In genomic region chr11:71446942-71447688, GRCh38 we compare ENCODE assay signal across 8 cellular contexts. TPM values are rescaled to one million over a fixed set of nuclear protein-coding genes. Genes with fewer than 3 reads are reported as not detected.
DNase-seq lines count a peak whose midpoint lies in the region; ATAC-seq, FAIRE-seq and TF ChIP-seq lines count a peak whose summit lies in the region.

No MANE protein-coding gene starts in this region.

- TF ChIP-seq EP300 in K562 (IDR thresholded peaks at IDR 0.05; ENCODE audit: low read length): no peak

- H3K27ac ChIP-seq in MM.1S (ENCODE audit: low read length) (no peak overlapping the region), K562 (ENCODE audit: extremely low read depth, low read depth, low read length) (peak overlapping the region; percentile 79), layer of hippocampus (ENCODE audit: low read depth, low read length) (peak overlapping the region; percentile 91), subcutaneous abdominal adipose tissue (ENCODE audit: low read depth, low read length) (peak overlapping the region; percentile 60), aorta (ENCODE audit: low read depth in 1 of 2, low read length in 2 of 2) (no peak overlapping the region)

- BruUV-seq in K562 (replicated peaks; lab: Mats Ljungman, UMichigan): TSS peak; percentile 62

- H3K79me2 ChIP-seq in MM.1S (ENCODE audit: low read length): peaks cover 14% of the 10 kb centered on the region
- H3K79me2 ChIP-seq in K562 (ENCODE audit: control insufficient read depth, insufficient read depth, low read length): peaks cover 69% of the 10 kb centered on the region

- H2AFZ ChIP-seq in MM.1S (ENCODE audit: low read length): peak overlapping the region; percentile 78
- no peak overlapping the region for H2AFZ ChIP-seq in K562 (ENCODE audit: low read depth, low read length)

- intact Hi-C loops in K562 (cut with micrococcal nuclease) (loop anchor here (10.0 kb wide), 1 partner anchor 88 kb away; the partner anchor contains the start of gene KRTAP5-8), aorta (cut with DNase I) (no loop called here)

- H3F3A ChIP-seq in MM.1S (ENCODE audit: insufficient read depth, low read length): peaks cover 3% of the 10 kb centered on the region; the same call in 1 of the 2 replicates

- in situ Hi-C loops in K562 (cut with MboI): no loop called here

- CTCF ChIA-PET in K562 (lab: Yijun Ruan, JAX; ENCODE audit: low intra/inter-chr PET ratio) (no interaction called here), GM10248 (lab: Yijun Ruan, JAX) (interaction anchor here (1.1 to 2.7 kb wide), 3 partner anchors 10 to 129 kb away, joined by 3 to 9 read pairs (median 4); no protein-coding TSS in a partner anchor)

- H3K9ac ChIP-seq in MM.1S (ENCODE audit: low read length): peak overlapping the region; percentile 80; the same call in 1 of the 2 replicates
- H3K9ac ChIP-seq in K562 (ENCODE audit: insufficient read depth in 1 of 2, low read depth in 2 of 2, low read length in 2 of 2): peak overlapping the region; percentile 60 to 96
- H3K9ac ChIP-seq in subcutaneous abdominal adipose tissue (ENCODE audit: low read length in 5 of 5): peak overlapping the region in 2 of 5 donors; percentile 20 to 66

- POLR2A ChIA-PET in K562 (lab: Yijun Ruan, JAX): interaction anchor here (2.3 to 3.2 kb wide), 2 partner anchors 10 to 14 kb away, joined by 12 to 26 read pairs; no protein-coding TSS in a partner anchor
- POLR2A ChIA-PET in GM10248 (lab: Yijun Ruan, JAX): no interaction called here

- H3K36me3 ChIP-seq in MM.1S (replicated peaks; ENCODE audit: insufficient read depth, low read length) (no peaks in the 10 kb centered on the region), K562 (ENCODE audit: control insufficient read depth, insufficient read depth, low read length) (peaks cover 57% of the 10 kb centered on the region), subcutaneous abdominal adipose tissue (ENCODE audit: control insufficient read depth in 5 of 5, insufficient read depth in 5 of 5, low read length in 5 of 5) (peaks cover 0 to 21% (median 15%) of the 10 kb centered on the region in 5 donors), aorta (ENCODE audit: control insufficient read depth in 1 of 2, insufficient read depth in 2 of 2, low read length in 1 of 2) (peaks cover 0 to 2% of the 10 kb centered on the region in 2 donors)

- H3K4me3 ChIP-seq in MM.1S (ENCODE audit: low read length) (peak overlapping the region; percentile 97), K562 (peak overlapping the region; percentile 67), subcutaneous abdominal adipose tissue (ENCODE audit: low read depth in 1 of 5, low read length in 5 of 5) (peak overlapping the region in 3 of 5 donors; percentile 73 to 90 (median 89)), aorta (ENCODE audit: low read length in 2 of 2) (no peak overlapping the region)

- WGBS in K562 (ENCODE audit: insufficient coverage, low coverage, missing lambda C conversion rate): 28% methylated on average over 9 of the region's 9 CpGs
- WGBS in aorta, 2 donors: 35 to 37% methylated on average over 9 of the region's 9 CpGs

- H3K9me1 ChIP-seq in K562 (ENCODE audit: control insufficient read depth, insufficient read depth, low read length): peaks cover 3% of the 10 kb centered on the region

- H3K9me2 ChIP-seq in MM.1S (replicated peaks; ENCODE audit: insufficient read depth, low read length): no peaks in the 10 kb centered on the region

- TF ChIP-seq CTCF in MM.1S (IDR thresholded peaks at IDR 0.05; ENCODE audit: low read length) (no peak), K562 (IDR thresholded peaks at IDR 0.05 in 2 of 3, conservative IDR thresholded peaks at IDR 0.05 in 1 of 3; ENCODE audit: insufficient read depth in 2 of 3, low read depth in 1 of 3, low read length in 3 of 3) (no peak), GM10248 (IDR thresholded peaks at IDR 0.05; ENCODE audit: control extremely low read depth, extremely low read depth, low read depth, missing control alignments) (no peak)

- DNase-seq in EH (ENCODE audit: low read depth) (peak; percentile 66), MM.1S (no peak), K562 (ENCODE audit: extremely low read depth in 1 of 4, low spot score in 3 of 4) (no peak), GM10248 (ENCODE audit: extremely low spot score) (no peak), COR-L47 (lab: John Stamatoyannopoulos, UW) (no peak), aorta (no peak)

- TF ChIP-seq RAD21 in K562 (CRISPR knock-in tag; conservative IDR thresholded peaks at IDR 0.05 in 1 of 2, IDR thresholded peaks at IDR 0.05 in 1 of 2): no peak

- H4K20me1 ChIP-seq in MM.1S (ENCODE audit: insufficient read depth, low read length) (no peaks in the 10 kb centered on the region), K562 (replicated peaks; ENCODE audit: control insufficient read depth, insufficient read depth, low read length) (no peaks in the 10 kb centered on the region; the same call in 1 of the 2 replicates)

- H3K4me1 ChIP-seq in MM.1S (ENCODE audit: low read length) (0 out of 2 replicates have a peak, but pooled peaks cover 3% of the 10 kb centered on the region), K562 (replicated peaks in 1 of 2; ENCODE audit: control insufficient read depth in 2 of 2, insufficient read depth in 2 of 2, low read length in 2 of 2) (peaks cover 10 to 27% of the 10 kb centered on the region in 2 experiments; a peak in 4 of 5 replicates), subcutaneous abdominal adipose tissue (ENCODE audit: control insufficient read depth in 5 of 5, insufficient read depth in 5 of 5, low read length in 5 of 5) (peaks cover 0 to 30% (median 27%) of the 10 kb centered on the region in 5 donors), aorta (ENCODE audit: control insufficient read depth in 1 of 2, insufficient read depth in 2 of 2, low read length in 2 of 2) (no peaks in the 10 kb centered on the region)

- H3K4me2 ChIP-seq in MM.1S (ENCODE audit: low read depth, low read length) (peak overlapping the region; percentile 89), K562 (ENCODE audit: insufficient read depth, low read length) (peak overlapping the region; percentile 95)

- TF ChIP-seq POLR2A in K562 (conservative IDR thresholded peaks at IDR 0.05): no peak

- FAIRE-seq in K562 (lab: Jason Lieb, UNC): no peak

- H3K27me3 ChIP-seq in MM.1S (replicated peaks; ENCODE audit: insufficient read depth, low read length): no peaks in the 10 kb centered on the region
- no peaks in the 10 kb centered on the region for H3K27me3 ChIP-seq in K562 (ENCODE audit: control insufficient read depth in 2 of 2, insufficient read depth in 2 of 2, low read length in 2 of 2)
- H3K27me3 ChIP-seq in layer of hippocampus (ENCODE audit: control insufficient read depth, insufficient read depth, low read length): no peaks in the 10 kb centered on the region
- H3K27me3 ChIP-seq in subcutaneous abdominal adipose tissue (ENCODE audit: control insufficient read depth in 5 of 5, insufficient read depth in 4 of 5, low read length in 5 of 5): no peaks in the 10 kb centered on the region
- no peaks in the 10 kb centered on the region for H3K27me3 ChIP-seq in aorta (ENCODE audit: control insufficient read depth in 1 of 2, insufficient read depth in 2 of 2, low read length in 1 of 2)

- H3K9me3 ChIP-seq in MM.1S (replicated peaks; ENCODE audit: insufficient read depth, low read length) (no peaks in the 10 kb centered on the region), K562 (replicated peaks; ENCODE audit: control insufficient read depth, insufficient read depth, low read depth, low read length) (0 out of 2 replicates have a peak, but pooled peaks cover 3% of the 10 kb centered on the region), subcutaneous abdominal adipose tissue (ENCODE audit: control insufficient read depth in 5 of 5, low read length in 5 of 5) (peaks cover 0 to 9% (median 2%) of the 10 kb centered on the region in 5 donors), aorta (ENCODE audit: control insufficient read depth, low read length) (no peaks in the 10 kb centered on the region)

- no peak for ATAC-seq in K562
- ATAC-seq in aorta (ENCODE audit: low FRiP score): no peak

RNA-seq across cellular contexts. Expression of gene DHCR7, which starts 1.1 kb away (rescaled TPM):
- total RNA-seq in K562 (2011; cell fraction: chromatin; rRNA removed; ENCODE audit: low replicate concordance): 183 and 461 TPM in 2 replicates
- 625 and 780 TPM in 2 replicates for total RNA-seq in K562 (2011; cell fraction: nucleolus; rRNA removed)
- 410 and 462 TPM in 2 replicates for total RNA-seq in K562 (2011; cell fraction: nucleoplasm; rRNA removed)
- total RNA-seq in K562 (2014; rRNA removed): 96.8 and 126 TPM in 2 replicates
- total RNA-seq in K562 (2014; rRNA removed; fragmentation: Illumina TruSeq; extraction: Trizol): 34.2 and 38.0 TPM in 2 replicates
- 45.5 and 48.0 TPM in 2 replicates for total RNA-seq in K562 (2015; rRNA removed; fragmentation: Illumina TruSeq; extraction: Trizol)
- 176 and 181 TPM in 2 replicates for total RNA-seq in K562 (2021)
- 107 and 268 TPM in 2 replicates for polyA plus RNA-seq in K562 (2011; rRNA removed)
- polyA plus RNA-seq in K562 (2011; cell fraction: cytosol; rRNA removed): 249 and 261 TPM in 2 replicates
- polyA plus RNA-seq in K562 (2011; cell fraction: nucleus; rRNA removed): 198 and 205 TPM in 2 replicates
- 92.0 and 179 TPM in 2 replicates for polyA plus RNA-seq in K562 (2012)
- 136 and 192 TPM in 2 replicates for polyA plus RNA-seq in K562 (2014; fragmentation: Illumina TruSeq; extraction: Trizol)
- polyA plus RNA-seq in K562 (2014; fragmentation: Nextera tagmentation; extraction: Ambion mirVana): 10 to 100 TPM in 1 of 2 experiments, 1 to 10 TPM in 1; 8.4 to 14.5 TPM
- 82.4 and 83.0 TPM in 2 replicates for polyA plus RNA-seq in K562 (2014; rRNA removed)
- polyA minus RNA-seq in K562 (2011; rRNA and poly(A)+ RNA removed): 91.4 and 116 TPM in 2 replicates
- 249 and 302 TPM in 2 replicates for polyA minus RNA-seq in K562 (2011; cell fraction: cytosol; rRNA and poly(A)+ RNA removed)
- 51.8 and 90.1 TPM in 2 replicates for polyA minus RNA-seq in K562 (2011; cell fraction: nucleus; rRNA and poly(A)+ RNA removed)
- 10 to 100 TPM; 22.0 to 27.8 TPM for total RNA-seq in aorta
- polyA plus RNA-seq in aorta: 1 to 10 TPM; 4.2 to 4.3 TPM

RNA-seq across cellular contexts. Expression of gene NADSYN1, which starts 5.9 kb away (rescaled TPM):
- total RNA-seq in K562 (2011; cell fraction: chromatin; rRNA removed; ENCODE audit: low replicate concordance): 145 and 274 TPM in 2 replicates
- 145 TPM in 2 replicates for total RNA-seq in K562 (2011; cell fraction: nucleolus; rRNA removed)
- total RNA-seq in K562 (2011; cell fraction: nucleoplasm; rRNA removed): 145 and 159 TPM in 2 replicates
- total RNA-seq in K562 (2014; rRNA removed) (44.5 and 53.6 TPM in 2 replicates), K562 (2014; rRNA removed; fragmentation: Illumina TruSeq; extraction: Trizol) (26.3 and 27.4 TPM in 2 replicates), K562 (2015; rRNA removed; fragmentation: Illumina TruSeq; extraction: Trizol) (41.7 and 42.8 TPM in 2 replicates), K562 (2021) (47.9 and 51.6 TPM in 2 replicates), aorta (10 to 100 TPM; 52.1 to 88.3 TPM)
- polyA plus RNA-seq in K562 (2011; rRNA removed) (43.2 and 51.7 TPM in 2 replicates), K562 (2014; fragmentation: Illumina TruSeq; extraction: Trizol) (40.3 and 42.1 TPM in 2 replicates), K562 (2014; fragmentation: Nextera tagmentation; extraction: Ambion mirVana) (10 to 100 TPM; 12.7 to 14.6 TPM), K562 (2014; rRNA removed) (54.0 and 57.3 TPM in 2 replicates), aorta (100 to 1,000 TPM in 1 of 2 donors, 10 to 100 TPM in 1; 22.7 to 137 TPM)
- 39.6 and 42.6 TPM in 2 replicates for polyA plus RNA-seq in K562 (2011; cell fraction: cytosol; rRNA removed)
- polyA plus RNA-seq in K562 (2011; cell fraction: nucleus; rRNA removed): 255 and 291 TPM in 2 replicates
- polyA plus RNA-seq in K562 (2012): 53.2 and 78.7 TPM in 2 replicates
- 42.5 and 45.5 TPM in 2 replicates for polyA minus RNA-seq in K562 (2011; rRNA and poly(A)+ RNA removed)
- polyA minus RNA-seq in K562 (2011; cell fraction: cytosol; rRNA and poly(A)+ RNA removed): 18.2 and 28.0 TPM in 2 replicates
- polyA minus RNA-seq in K562 (2011; cell fraction: nucleus; rRNA and poly(A)+ RNA removed): 113 and 147 TPM in 2 replicates

Comparison
In these comparisons a context has a peak if more than half of its experiments do, and no peak if none do; other contexts are left out.
1. H3K27ac ChIP-seq: peak in K562 (single experiment), layer of hippocampus (single experiment) and subcutaneous abdominal adipose tissue (single experiment); none in MM.1S (single experiment) and aorta (0 of 2).
2. H3K4me3 ChIP-seq: peak in MM.1S (single experiment), K562 (single experiment) and subcutaneous abdominal adipose tissue (3 of 5); none in aorta (0 of 2).